ENCODE assay signal across 18 cellular contexts in genomic region chr3:98765721-98766120, GRCh38. TPM values are rescaled to one million over a fixed set of nuclear protein-coding genes. Genes with fewer than 3 reads are reported as not detected.
DNase-seq lines count a peak whose midpoint lies in the region; ATAC-seq, FAIRE-seq and TF ChIP-seq lines count a peak whose summit lies in the region.
"Had no signal": no experiment of that assay in that cellular context is flagged by ENCODE, and none has a peak within 500 bp of the region (broad histone marks: within the 10 kb centered on the region; RNA-seq: fewer than 3 reads in every experiment).

No MANE protein-coding gene starts in this region.

- no peak for TF ChIP-seq CTCF in GM20000 (IDR thresholded peaks at IDR 0.05; ENCODE audit: extremely low read depth, missing control alignments)

- TF ChIP-seq POLR2A in GM12892 (IDR thresholded peaks at IDR 0.05; ENCODE audit: low read depth, low read length), result no peak

- FAIRE-seq in GM12892 (lab: Jason Lieb, UNC), result peak; percentile 57
- FAIRE-seq: GM18507 had no signal

- DNase-seq in NCI-H2107 treated with DMSO at 0.1 percent for 48 hours (lab: John Stamatoyannopoulos, UW; ENCODE audit: unreplicated experiment), result peak; percentile 44
- no peak for DNase-seq in NCI-H2107 (lab: John Stamatoyannopoulos, UW)
- no peak for DNase-seq in GM12892 (ENCODE audit: insufficient read length)
- DNase-seq in dermis blood vessel endothelial cell, result peak; percentile 62
- DNase-seq in left kidney (ENCODE audit: low read depth, low spot score), result peak; percentile 29
- DNase-seq in NCI-H345 treated with DMSO at 0.1 percent for 48 hours (lab: John Stamatoyannopoulos, UW; ENCODE audit: unreplicated experiment), result no peak
- DNase-seq in GM20000 (ENCODE audit: low spot score), result no peak
- DNase-seq: 8988T, Caco-2, Kasumi-1, NCI-H1436 treated with DMSO at 0.1 percent for 48 hours, NCI-H2081, NCI-H446 treated with DMSO at 0.1 percent for 48 hours, NCI-H748 treated with DMSO at 0.1 percent for 48 hours had no signal

- ATAC-seq in GM21515 (IDR thresholded peaks at IDR 0.05; ENCODE audit: unreplicated experiment), result no peak
- ATAC-seq: GM23338 had no signal

RNA-seq across cellular contexts. Expression of gene ST3GAL6, which starts 2.6 kb away (rescaled TPM):
- polyA plus RNA-seq in GM12892 (2012; ENCODE audit: missing spikeins), result 39.3 TPM
- 18.6 and 30.1 TPM in 2 replicates for total RNA-seq in dermis blood vessel endothelial cell
- total RNA-seq: SJSA1 had no signal

Comparison
In these comparisons a context has a peak if more than half of its experiments do, and no peak if none do; other contexts are left out.
1. DNase-seq: peak in NCI-H2107 treated with DMSO at 0.1 percent for 48 hours (single experiment), dermis blood vessel endothelial cell (single experiment) and left kidney (single experiment); none in NCI-H2107 (single experiment), GM12892 (single experiment), NCI-H345 treated with DMSO at 0.1 percent for 48 hours (single experiment) and GM20000 (single experiment).